Comparison of ENCODE assay signal across 15 cellular contexts in the genomic region with DNA sequence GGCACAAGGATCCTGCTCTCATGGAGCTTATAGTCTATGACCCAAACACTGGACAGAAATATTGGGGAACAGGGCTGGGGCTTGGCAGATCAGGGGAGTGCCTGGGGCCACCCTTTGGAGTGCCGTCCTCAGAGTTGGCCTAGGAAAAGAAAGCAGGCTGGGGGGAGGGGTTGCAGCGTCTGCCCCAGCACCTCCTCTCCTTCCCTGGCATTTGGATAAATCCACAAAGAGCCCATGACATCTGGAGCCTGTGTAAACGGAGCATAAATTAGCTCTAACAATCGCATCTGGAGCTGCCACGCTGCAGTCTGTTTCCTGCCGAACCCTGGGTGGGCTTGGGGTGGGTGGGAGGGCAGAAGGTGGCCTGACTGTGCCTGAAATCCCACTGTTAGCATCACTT.
"Had no signal": no experiment of that assay in that cellular context is flagged by ENCODE, and none has a peak within 500 bp of the region (broad histone marks: within the 10 kb centered on the region; RNA-seq: fewer than 3 reads in every experiment).

No MANE protein-coding gene starts in this region.

- ATAC-seq: gastroesophageal sphincter, left lobe of liver had no signal

- H3K9me3 ChIP-seq: gastroesophageal sphincter, thyroid gland, vagina had no signal

- H3K4me3 ChIP-seq: dorsolateral prefrontal cortex, gastroesophageal sphincter, thyroid gland, vagina had no signal

- DNase-seq: activated B cell treated with CpG ODN at 0.5 μM for 24 hours; activated CD4-positive, alpha-beta T cell treated with anti-CD3 and anti-CD28 coated beads for 48 hours; activated gamma-delta T cell treated with Interleukin-2 at 50 U/mL for 16 hours; amniotic stem cell; dorsolateral prefrontal cortex; erythroblast; islet precursor cell; naive B cell; retina; stimulated activated CD4-positive, alpha-beta T cell treated with anti-CD3 and anti-CD28 coated beads, Interleukin-12 subunit alpha, Interleukin-12 subunit beta, amount 100 ng/mL, for 4 hours; stimulated activated CD4-positive, alpha-beta T cell treated with anti-CD3 and anti-CD28 coated beads, Interleukin-2, amount 100 ng/mL, for 24 hours; thyroid gland had no signal

- H3K36me3 ChIP-seq: gastroesophageal sphincter, thyroid gland, vagina had no signal

- H3K27me3 ChIP-seq: thyroid gland, vagina had no signal
